ENCODE assay signal across 38 cellular contexts in genomic region chr10:102826148-102826796, GRCh38. TPM values are rescaled to one million over a fixed set of nuclear protein-coding genes. Genes with fewer than 3 reads are reported as not detected.
"Had no signal": no experiment of that assay in that cellular context is flagged by ENCODE, and none has a peak within 500 bp of the region (broad histone marks: within the 10 kb centered on the region; RNA-seq: fewer than 3 reads in every experiment).

No MANE protein-coding gene starts in this region.

- H3K27me3 ChIP-seq: MG63 had no signal

- H3K9me3 ChIP-seq: MG63 had no signal

- DNase-seq: Karpas-422, Kasumi-1, KG1, MG63, MM.1S, MV-4-11, NCI-H1048, NCI-H1092, NCI-H1092 treated with DMSO at 0.1 percent for 48 hours, NCI-H1105, NCI-H1105 treated with DMSO at 0.1 percent for 48 hours, NCI-H1417, NCI-H1417 treated with DMSO at 0.1 percent for 48 hours, NCI-H1436, NCI-H1436 treated with DMSO at 0.1 percent for 48 hours, NCI-H146, NCI-H1694, NCI-H1694 treated with DMSO at 0.1 percent for 48 hours, NCI-H187, NCI-H187 treated with DMSO at 0.1 percent for 48 hours, NCI-H1930, NCI-H2029, NCI-H2029 treated with DMSO at 0.1 percent for 48 hours, NCI-H2081, NCI-H2081 treated with DMSO at 0.1 percent for 48 hours, NCI-H2107, NCI-H2171, NCI-H2171 treated with DMSO at 0.1 percent for 48 hours, NCI-H2227 treated with DMSO at 0.1 percent for 48 hours, NCI-H226, NCI-H345, NCI-H446, NCI-H446 treated with DMSO at 0.1 percent for 48 hours had no signal

- H3K36me3 ChIP-seq: MG63 had no signal

- H3K4me3 ChIP-seq: MG63 had no signal

- H3K27ac ChIP-seq: KMS-11 had no signal

RNA-seq across cellular contexts. Expression of gene CYP17A1, which starts 10.9 kb away (rescaled TPM):
- total RNA-seq: LHCN-M2, M059J, MCF 10A, NCI-H460 had no signal
